ENCODE assay signal across 1 cellular context in genomic region chr7:139043823-139044812, GRCh38.
TF ChIP-seq lines count a peak whose summit lies in the region.

No MANE protein-coding gene starts in this region.

TF ChIP-seq in K562, 482 proteins besides CTCF, POLR2A, EP300 and RAD21 (continued from another document and continues in another):
- TF ChIP-seq, protein P1, sequence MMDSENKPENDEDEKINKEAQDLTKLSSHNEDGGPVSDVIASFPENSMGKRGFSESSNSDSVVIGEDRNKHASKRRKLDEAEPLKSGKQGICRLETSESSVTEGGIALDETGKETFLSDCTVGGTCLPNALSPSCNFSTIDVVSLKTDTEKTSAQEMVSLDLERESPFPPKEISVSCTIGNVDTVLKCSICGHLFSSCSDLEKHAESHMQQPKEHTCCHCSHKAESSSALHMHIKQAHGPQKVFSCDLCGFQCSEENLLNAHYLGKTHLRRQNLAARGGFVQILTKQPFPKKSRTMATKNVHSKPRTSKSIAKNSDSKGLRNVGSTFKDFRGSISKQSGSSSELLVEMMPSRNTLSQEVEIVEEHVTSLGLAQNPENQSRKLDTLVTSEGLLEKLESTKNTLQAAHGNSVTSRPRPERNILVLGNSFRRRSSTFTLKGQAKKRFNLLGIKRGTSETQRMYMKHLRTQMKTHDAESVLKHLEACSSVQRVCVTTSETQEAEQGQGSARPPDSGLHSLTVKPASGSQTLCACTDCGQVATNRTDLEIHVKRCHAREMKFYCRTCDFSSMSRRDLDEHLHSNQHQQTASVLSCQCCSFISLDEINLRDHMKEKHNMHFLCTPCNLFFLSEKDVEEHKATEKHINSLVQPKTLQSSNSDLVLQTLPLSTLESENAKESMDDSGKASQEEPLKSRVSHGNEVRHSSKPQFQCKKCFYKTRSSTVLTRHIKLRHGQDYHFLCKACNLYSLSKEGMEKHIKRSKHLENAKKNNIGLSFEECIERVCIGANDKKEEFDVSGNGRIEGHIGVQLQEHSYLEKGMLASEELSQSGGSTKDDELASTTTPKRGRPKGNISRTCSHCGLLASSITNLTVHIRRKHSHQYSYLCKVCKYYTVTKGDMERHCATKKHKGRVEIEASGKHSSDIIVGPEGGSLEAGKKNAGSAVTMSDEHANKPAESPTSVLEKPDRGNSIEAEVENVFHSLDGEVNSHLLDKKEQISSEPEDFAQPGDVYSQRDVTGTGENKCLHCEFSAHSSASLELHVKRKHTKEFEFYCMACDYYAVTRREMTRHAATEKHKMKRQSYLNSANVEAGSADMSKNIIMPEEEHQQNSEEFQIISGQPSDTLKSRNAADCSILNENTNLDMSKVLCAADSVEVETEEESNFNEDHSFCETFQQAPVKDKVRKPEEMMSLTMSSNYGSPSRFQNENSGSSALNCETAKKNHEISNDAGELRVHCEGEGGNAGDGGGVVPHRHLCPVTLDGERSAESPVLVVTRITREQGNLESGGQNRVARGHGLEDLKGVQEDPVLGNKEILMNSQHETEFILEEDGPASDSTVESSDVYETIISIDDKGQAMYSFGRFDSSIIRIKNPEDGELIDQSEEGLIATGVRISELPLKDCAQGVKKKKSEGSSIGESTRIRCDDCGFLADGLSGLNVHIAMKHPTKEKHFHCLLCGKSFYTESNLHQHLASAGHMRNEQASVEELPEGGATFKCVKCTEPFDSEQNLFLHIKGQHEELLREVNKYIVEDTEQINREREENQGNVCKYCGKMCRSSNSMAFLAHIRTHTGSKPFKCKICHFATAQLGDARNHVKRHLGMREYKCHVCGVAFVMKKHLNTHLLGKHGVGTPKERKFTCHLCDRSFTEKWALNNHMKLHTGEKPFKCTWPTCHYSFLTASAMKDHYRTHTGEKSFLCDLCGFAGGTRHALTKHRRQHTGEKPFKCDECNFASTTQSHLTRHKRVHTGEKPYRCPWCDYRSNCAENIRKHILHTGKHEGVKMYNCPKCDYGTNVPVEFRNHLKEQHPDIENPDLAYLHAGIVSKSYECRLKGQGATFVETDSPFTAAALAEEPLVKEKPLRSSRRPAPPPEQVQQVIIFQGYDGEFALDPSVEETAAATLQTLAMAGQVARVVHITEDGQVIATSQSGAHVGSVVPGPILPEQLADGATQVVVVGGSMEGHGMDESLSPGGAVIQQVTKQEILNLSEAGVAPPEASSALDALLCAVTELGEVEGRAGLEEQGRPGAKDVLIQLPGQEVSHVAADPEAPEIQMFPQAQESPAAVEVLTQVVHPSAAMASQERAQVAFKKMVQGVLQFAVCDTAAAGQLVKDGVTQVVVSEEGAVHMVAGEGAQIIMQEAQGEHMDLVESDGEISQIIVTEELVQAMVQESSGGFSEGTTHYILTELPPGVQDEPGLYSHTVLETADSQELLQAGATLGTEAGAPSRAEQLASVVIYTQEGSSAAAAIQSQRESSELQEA (IDR thresholded peaks at IDR 0.05; ENCODE audit: low read depth) = no peak
- TF ChIP-seq ZNF217 (CRISPR knock-in tag; IDR thresholded peaks at IDR 0.05) = no peak
- peak; percentile 67 to 95 for TF ChIP-seq AFF1 (IDR thresholded peaks at IDR 0.05; ENCODE audit: low read depth in 1 of 2, partially characterized antibody in 2 of 2)
- peak in 1 of 2 experiments; percentile 71; a peak in 1 of 4 replicates for TF ChIP-seq HDAC1 (IDR thresholded peaks at IDR 0.05)
- TF ChIP-seq, protein P2, sequence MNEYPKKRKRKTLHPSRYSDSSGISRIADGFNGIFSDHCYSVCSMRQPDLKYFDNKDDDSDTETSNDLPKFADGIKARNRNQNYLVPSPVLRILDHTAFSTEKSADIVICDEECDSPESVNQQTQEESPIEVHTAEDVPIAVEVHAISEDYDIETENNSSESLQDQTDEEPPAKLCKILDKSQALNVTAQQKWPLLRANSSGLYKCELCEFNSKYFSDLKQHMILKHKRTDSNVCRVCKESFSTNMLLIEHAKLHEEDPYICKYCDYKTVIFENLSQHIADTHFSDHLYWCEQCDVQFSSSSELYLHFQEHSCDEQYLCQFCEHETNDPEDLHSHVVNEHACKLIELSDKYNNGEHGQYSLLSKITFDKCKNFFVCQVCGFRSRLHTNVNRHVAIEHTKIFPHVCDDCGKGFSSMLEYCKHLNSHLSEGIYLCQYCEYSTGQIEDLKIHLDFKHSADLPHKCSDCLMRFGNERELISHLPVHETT (CRISPR knock-in tag; conservative IDR thresholded peaks at IDR 0.05 in 1 of 2, IDR thresholded peaks at IDR 0.05 in 1 of 2) = peak in 1 of 2 experiments; percentile 80; a peak in 2 of 4 replicates
- no peak for TF ChIP-seq RFX5 (IDR thresholded peaks at IDR 0.05; ENCODE audit: low read depth, low read length)
- TF ChIP-seq, protein P3, sequence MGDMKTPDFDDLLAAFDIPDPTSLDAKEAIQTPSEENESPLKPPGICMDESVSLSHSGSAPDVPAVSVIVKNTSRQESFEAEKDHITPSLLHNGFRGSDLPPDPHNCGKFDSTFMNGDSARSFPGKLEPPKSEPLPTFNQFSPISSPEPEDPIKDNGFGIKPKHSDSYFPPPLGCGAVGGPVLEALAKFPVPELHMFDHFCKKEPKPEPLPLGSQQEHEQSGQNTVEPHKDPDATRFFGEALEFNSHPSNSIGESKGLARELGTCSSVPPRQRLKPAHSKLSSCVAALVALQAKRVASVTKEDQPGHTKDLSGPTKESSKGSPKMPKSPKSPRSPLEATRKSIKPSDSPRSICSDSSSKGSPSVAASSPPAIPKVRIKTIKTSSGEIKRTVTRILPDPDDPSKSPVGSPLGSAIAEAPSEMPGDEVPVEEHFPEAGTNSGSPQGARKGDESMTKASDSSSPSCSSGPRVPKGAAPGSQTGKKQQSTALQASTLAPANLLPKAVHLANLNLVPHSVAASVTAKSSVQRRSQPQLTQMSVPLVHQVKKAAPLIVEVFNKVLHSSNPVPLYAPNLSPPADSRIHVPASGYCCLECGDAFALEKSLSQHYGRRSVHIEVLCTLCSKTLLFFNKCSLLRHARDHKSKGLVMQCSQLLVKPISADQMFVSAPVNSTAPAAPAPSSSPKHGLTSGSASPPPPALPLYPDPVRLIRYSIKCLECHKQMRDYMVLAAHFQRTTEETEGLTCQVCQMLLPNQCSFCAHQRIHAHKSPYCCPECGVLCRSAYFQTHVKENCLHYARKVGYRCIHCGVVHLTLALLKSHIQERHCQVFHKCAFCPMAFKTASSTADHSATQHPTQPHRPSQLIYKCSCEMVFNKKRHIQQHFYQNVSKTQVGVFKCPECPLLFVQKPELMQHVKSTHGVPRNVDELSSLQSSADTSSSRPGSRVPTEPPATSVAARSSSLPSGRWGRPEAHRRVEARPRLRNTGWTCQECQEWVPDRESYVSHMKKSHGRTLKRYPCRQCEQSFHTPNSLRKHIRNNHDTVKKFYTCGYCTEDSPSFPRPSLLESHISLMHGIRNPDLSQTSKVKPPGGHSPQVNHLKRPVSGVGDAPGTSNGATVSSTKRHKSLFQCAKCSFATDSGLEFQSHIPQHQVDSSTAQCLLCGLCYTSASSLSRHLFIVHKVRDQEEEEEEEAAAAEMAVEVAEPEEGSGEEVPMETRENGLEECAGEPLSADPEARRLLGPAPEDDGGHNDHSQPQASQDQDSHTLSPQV (IDR thresholded peaks at IDR 0.05) = peak; percentile 70
- TF ChIP-seq ZEB2 (IDR thresholded peaks at IDR 0.05) = peak; percentile 97
- TF ChIP-seq FOXM1 (IDR thresholded peaks at IDR 0.05; ENCODE audit: low read depth) = peak; percentile 82
- 0 out of 2 replicates have a peak, but pooled peaks have one; percentile 20 for TF ChIP-seq FOXM1 (CRISPR knock-in tag; IDR thresholded peaks at IDR 0.05; ENCODE audit: low read depth)
- no peak for TF ChIP-seq CHCHD3 (CRISPR knock-in tag; IDR thresholded peaks at IDR 0.05)
- TF ChIP-seq PML (IDR thresholded peaks at IDR 0.05; ENCODE audit: low read length) = peak; percentile 90
- TF ChIP-seq TBL1XR1 (IDR thresholded peaks at IDR 0.05; ENCODE audit: low read length in 2 of 2) = peak in 1 of 2 experiments; percentile 93; a peak in 2 of 4 replicates
- TF ChIP-seq DACH1 (IDR thresholded peaks at IDR 0.05; ENCODE audit: partially characterized antibody) = peak; percentile 89
- peak; percentile 75; the same call in 1 of the 2 replicates for TF ChIP-seq GATAD2A (IDR thresholded peaks at IDR 0.05)
- TF ChIP-seq BCOR (IDR thresholded peaks at IDR 0.05) = peak; percentile 64; the same call in 1 of the 2 replicates
- peak; percentile 83 for TF ChIP-seq ZNF584 (CRISPR knock-in tag; IDR thresholded peaks at IDR 0.05; ENCODE audit: low read depth)
- TF ChIP-seq MAZ (CRISPR knock-in tag; conservative IDR thresholded peaks at IDR 0.05 in 1 of 2, IDR thresholded peaks at IDR 0.05 in 1 of 2) = peak; percentile 9 to 88; a peak in 3 of 4 replicates
- no peak for TF ChIP-seq SIN3A (IDR thresholded peaks at IDR 0.05; ENCODE audit: borderline replicate concordance in 2 of 2, control insufficient read depth in 1 of 2, low read depth in 2 of 2, low read length in 2 of 2)
- peak; percentile 54 for TF ChIP-seq CCNT2 (IDR thresholded peaks at IDR 0.05; ENCODE audit: borderline replicate concordance, extremely low read depth, insufficient read length, low read depth, low read length)
- TF ChIP-seq, protein P4, sequence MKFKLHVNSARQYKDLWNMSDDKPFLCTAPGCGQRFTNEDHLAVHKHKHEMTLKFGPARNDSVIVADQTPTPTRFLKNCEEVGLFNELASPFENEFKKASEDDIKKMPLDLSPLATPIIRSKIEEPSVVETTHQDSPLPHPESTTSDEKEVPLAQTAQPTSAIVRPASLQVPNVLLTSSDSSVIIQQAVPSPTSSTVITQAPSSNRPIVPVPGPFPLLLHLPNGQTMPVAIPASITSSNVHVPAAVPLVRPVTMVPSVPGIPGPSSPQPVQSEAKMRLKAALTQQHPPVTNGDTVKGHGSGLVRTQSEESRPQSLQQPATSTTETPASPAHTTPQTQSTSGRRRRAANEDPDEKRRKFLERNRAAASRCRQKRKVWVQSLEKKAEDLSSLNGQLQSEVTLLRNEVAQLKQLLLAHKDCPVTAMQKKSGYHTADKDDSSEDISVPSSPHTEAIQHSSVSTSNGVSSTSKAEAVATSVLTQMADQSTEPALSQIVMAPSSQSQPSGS (CRISPR knock-in tag; IDR thresholded peaks at IDR 0.05) = no peak
- 0 out of 2 replicates have a peak, but pooled peaks have one; percentile 22 for TF ChIP-seq ZNF175 (CRISPR knock-in tag; IDR thresholded peaks at IDR 0.05; ENCODE audit: low read depth)
- TF ChIP-seq MAX (CRISPR knock-in tag; IDR thresholded peaks at IDR 0.05) = 0 out of 2 replicates have a peak, but pooled peaks have one; percentile 24
- peak; percentile 65 to 96; a peak in 3 of 4 replicates for TF ChIP-seq RCOR1 (IDR thresholded peaks at IDR 0.05; ENCODE audit: borderline replicate concordance in 1 of 2, low read depth in 2 of 2, low read length in 2 of 2)
- peak; percentile 99 for TF ChIP-seq SMARCE1 (IDR thresholded peaks at IDR 0.05)
- TF ChIP-seq ZNF41 (CRISPR knock-in tag; conservative IDR thresholded peaks at IDR 0.05) = no peak
- peak; percentile 79 for TF ChIP-seq CHAMP1 (IDR thresholded peaks at IDR 0.05)
